23 cellular contexts compared by ENCODE assay signal in genomic region chr22:33684059-33684458, GRCh38.
"Had no signal": no experiment of that assay in that cellular context is flagged by ENCODE, and none has a peak within 500 bp of the region (broad histone marks: within the 10 kb centered on the region; RNA-seq: fewer than 3 reads in every experiment).

No MANE protein-coding gene starts in this region.

- ATAC-seq: left lobe of liver; natural killer cell; right lobe of liver; stimulated activated effector memory CD8-positive, alpha-beta T cell treated with anti-CD3 and anti-CD28 coated beads, Interleukin-12 subunit alpha, Interleukin-12 subunit beta, amount 100 ng/mL, for 72 hours; upper lobe of right lung had no signal

- H3K27ac ChIP-seq: ovary, right lobe of liver, suprapubic skin, thoracic aorta, tibial artery, upper lobe of right lung had no signal

- DNase-seq: hypothalamus; immature natural killer cell; kidney; mesendoderm; naive B cell; natural killer cell; ovary; retina; right lobe of liver; stimulated activated CD4-positive, alpha-beta T cell treated with anti-CD3 and anti-CD28 coated beads, Interleukin-1b, Interleukin-23, amount 100 ng/mL, for 48 hours; stimulated activated CD4-positive, alpha-beta T cell treated with anti-CD3 and anti-CD28 coated beads, Interleukin-4, amount 100 ng/mL, for 1 hour; stimulated activated naive CD4-positive, alpha-beta T cell; tibial artery; trophoblast cell; upper lobe of right lung had no signal

- H3K9me3 ChIP-seq: ovary, right lobe of liver, suprapubic skin, thoracic aorta, upper lobe of right lung had no signal

- FAIRE-seq: islet of Langerhans, kidney, urothelium cell line had no signal

- H3K27me3 ChIP-seq: ovary, right lobe of liver, suprapubic skin, tibial artery, upper lobe of right lung had no signal

- H3K36me3 ChIP-seq: ovary, right lobe of liver, suprapubic skin, thoracic aorta, upper lobe of right lung had no signal

- H3K4me2 ChIP-seq: smooth muscle cell had no signal

- H3K4me1 ChIP-seq: right lobe of liver, suprapubic skin, tibial artery, upper lobe of right lung had no signal

- H3K4me3 ChIP-seq: lung, ovary, right lobe of liver, smooth muscle cell, suprapubic skin, thoracic aorta, tibial artery, upper lobe of right lung had no signal
